In genomic region chr10:122152544-122152943, GRCh38 we compare ENCODE assay signal across 2 cellular contexts.
TF ChIP-seq lines count a peak whose summit lies in the region.

No MANE protein-coding gene starts in this region.

TF ChIP-seq in A549, 52 proteins besides CTCF, POLR2A, EP300 and RAD21 (continued from another document):
- TF ChIP-seq REST (IDR thresholded peaks at IDR 0.05), result no peak
- TF ChIP-seq FOXS1 (CRISPR knock-in tag; IDR thresholded peaks at IDR 0.05), result no peak
- TF ChIP-seq TFCP2L1 (CRISPR knock-in tag; IDR thresholded peaks at IDR 0.05), result no peak
- no peak for TF ChIP-seq KDM1A (IDR thresholded peaks at IDR 0.05; ENCODE audit: low read depth)

TF ChIP-seq in SK-N-SH treated with all-trans-retinoic acid at 6 μM for 48 hours, 23 proteins besides CTCF, POLR2A, EP300 and RAD21 (continued from another document):
- TF ChIP-seq TSHZ2 (CRISPR knock-in tag; IDR thresholded peaks at IDR 0.05) (no peak), ARNTL (CRISPR knock-in tag; IDR thresholded peaks at IDR 0.05; ENCODE audit: borderline replicate concordance, low read depth) (no peak), ZNF70 (CRISPR knock-in tag; IDR thresholded peaks at IDR 0.05) (no peak), ISL1 (CRISPR knock-in tag; IDR thresholded peaks at IDR 0.05) (no peak), PATZ1 (CRISPR knock-in tag; IDR thresholded peaks at IDR 0.05; ENCODE audit: borderline replicate concordance) (no peak), RARB (CRISPR knock-in tag; IDR thresholded peaks at IDR 0.05) (no peak), ESRRG (CRISPR knock-in tag; IDR thresholded peaks at IDR 0.05) (no peak)
TF ChIP-seq in SK-N-SH treated with all-trans-retinoic acid at 6 μM for 48 hours: peak in this region for 0.
